ENCODE assay signal across 24 cellular contexts in genomic region chr1:178521241-178521640, GRCh38. TPM values are rescaled to one million over a fixed set of nuclear protein-coding genes. Genes with fewer than 3 reads are reported as not detected.
DNase-seq lines count a peak whose midpoint lies in the region; ATAC-seq, FAIRE-seq and TF ChIP-seq lines count a peak whose summit lies in the region.
"Had no signal": no experiment of that assay in that cellular context is flagged by ENCODE, and none has a peak within 500 bp of the region (broad histone marks: within the 10 kb centered on the region; RNA-seq: fewer than 3 reads in every experiment).

No MANE protein-coding gene starts in this region.

- no peaks in the 10 kb centered on the region for H3K79me1 ChIP-seq in mesendoderm (ENCODE audit: low read length)

- TF ChIP-seq CTCF in natural killer cell (IDR thresholded peaks at IDR 0.05) (no peak), kidney (IDR thresholded peaks at IDR 0.05; ENCODE audit: borderline replicate concordance, extremely low read depth, insufficient read depth) (no peak), spleen (IDR thresholded peaks at IDR 0.05 in 8 of 11, conservative IDR thresholded peaks at IDR 0.05 in 3 of 11) (no peak), GM10266 (IDR thresholded peaks at IDR 0.05; ENCODE audit: control insufficient read depth, insufficient read depth, low read depth, missing control alignments) (no peak)

- no peaks in the 10 kb centered on the region for H3K4me1 ChIP-seq in kidney (ENCODE audit: control insufficient read depth in 1 of 2, insufficient read depth in 1 of 2, low read depth in 1 of 2, low read length in 2 of 2)
- H3K4me1 ChIP-seq in spleen: no peaks in the 10 kb centered on the region
- H3K4me1 ChIP-seq in aorta (ENCODE audit: control insufficient read depth in 1 of 2, insufficient read depth in 2 of 2, low read length in 2 of 2): no peaks in the 10 kb centered on the region
- no peaks in the 10 kb centered on the region for H3K4me1 ChIP-seq in mesendoderm (ENCODE audit: control insufficient read depth, low read depth, low read length)
- H3K4me1 ChIP-seq: BLaER1, HAP-1 had no signal

- H3K4me2 ChIP-seq in mesendoderm (ENCODE audit: low read length): no peak overlapping the region
- H3K4me2 ChIP-seq: BLaER1 had no signal

- no peak overlapping the region for H3K27ac Mint-ChIP-seq in natural killer cell treated with Interleukin-12 subunit alpha and Interleukin-12 subunit beta and Interleukin-15 and Interleukin-18, amount 100 ng/mL, for 72 hours
- no peak overlapping the region for H3K27ac Mint-ChIP-seq in natural killer cell
- H3K27ac Mint-ChIP-seq: CD14-positive monocyte; CD4-positive, alpha-beta memory T cell had no signal

- H2BK5ac ChIP-seq in mesendoderm (ENCODE audit: low read length): no peak overlapping the region

- no peaks in the 10 kb centered on the region for H3K36me3 ChIP-seq in kidney (ENCODE audit: control insufficient read depth in 1 of 2, insufficient read depth in 2 of 2, low read length in 2 of 2)
- no peaks in the 10 kb centered on the region for H3K36me3 ChIP-seq in spleen
- no peaks in the 10 kb centered on the region for H3K36me3 ChIP-seq in aorta (ENCODE audit: control insufficient read depth in 1 of 2, insufficient read depth in 2 of 2, low read length in 1 of 2)
- no peaks in the 10 kb centered on the region for H3K36me3 ChIP-seq in mesendoderm (ENCODE audit: control insufficient read depth, insufficient read depth, low read length)
- H3K36me3 ChIP-seq: BLaER1, HAP-1 had no signal

- no peak overlapping the region for H3K27ac ChIP-seq in kidney (ENCODE audit: low read depth in 2 of 2, low read length in 2 of 2)
- H3K27ac ChIP-seq in spleen: no peak overlapping the region
- H3K27ac ChIP-seq in aorta (ENCODE audit: low read depth in 1 of 2, low read length in 2 of 2): no peak overlapping the region
- H3K27ac ChIP-seq in mesendoderm (ENCODE audit: low read depth, low read length): no peak overlapping the region
- H3K27ac ChIP-seq: BLaER1, GM23248, HL-60 had no signal

- ATAC-seq in natural killer cell treated with Interleukin-12 subunit alpha and Interleukin-12 subunit beta and Interleukin-15 and Interleukin-18, amount 100 ng/mL, for 72 hours: peak in 1 of 2 donors; percentile 65
- ATAC-seq in natural killer cell (no peak), aorta (ENCODE audit: low FRiP score) (peak; percentile 33)

- no peaks in the 10 kb centered on the region for H3K4me1 Mint-ChIP-seq in natural killer cell treated with Interleukin-12 subunit alpha and Interleukin-12 subunit beta and Interleukin-15 and Interleukin-18, amount 100 ng/mL, for 72 hours (ENCODE audit: low read depth in 2 of 2)
- H3K4me1 Mint-ChIP-seq in natural killer cell: no peaks in the 10 kb centered on the region
- H3K4me1 Mint-ChIP-seq: CD14-positive monocyte; CD4-positive, alpha-beta memory T cell had no signal

- H3K9ac ChIP-seq in kidney (ENCODE audit: low read length in 2 of 2) (no peak overlapping the region), mesendoderm (ENCODE audit: low read length) (no peak overlapping the region)
- H3K9ac ChIP-seq: BLaER1, GM23248 had no signal

- peaks cover 2 to 16% of the 10 kb centered on the region in 2 donors for H3K27me3 Mint-ChIP-seq in natural killer cell treated with Interleukin-12 subunit alpha and Interleukin-12 subunit beta and Interleukin-15 and Interleukin-18, amount 100 ng/mL, for 72 hours
- peaks cover 2 to 8% of the 10 kb centered on the region in 2 donors for H3K27me3 Mint-ChIP-seq in natural killer cell (ENCODE audit: low read depth in 2 of 2)
- H3K27me3 Mint-ChIP-seq: CD4-positive, alpha-beta memory T cell had no signal

- no peak overlapping the region for H3K18ac ChIP-seq in mesendoderm (ENCODE audit: low read length)

- H3K9me3 ChIP-seq in kidney (ENCODE audit: control insufficient read depth in 1 of 2, low read length in 2 of 2): no peaks in the 10 kb centered on the region
- no peaks in the 10 kb centered on the region for H3K9me3 ChIP-seq in spleen
- H3K9me3 ChIP-seq in aorta (ENCODE audit: control insufficient read depth, low read length): no peaks in the 10 kb centered on the region
- H3K9me3 ChIP-seq: BLaER1, HAP-1 had no signal

- no peaks in the 10 kb centered on the region for H3K79me2 ChIP-seq in mesendoderm (ENCODE audit: control insufficient read depth, insufficient read depth, low read length)

- no peak overlapping the region for H3K23ac ChIP-seq in mesendoderm (ENCODE audit: low read length)

- no peak overlapping the region for H2BK15ac ChIP-seq in mesendoderm (replicated peaks; ENCODE audit: low read depth)

- peak; percentile 56 for DNase-seq in natural killer cell treated with Interleukin-12 subunit alpha and Interleukin-12 subunit beta and Interleukin-15 and Interleukin-18, amount 100 ng/mL, for 72 hours (ENCODE audit: low spot score)
- DNase-seq in natural killer cell: no peak
- peak; percentile 45 for DNase-seq in kidney
- peak; percentile 54 for DNase-seq in spleen
- DNase-seq in aorta: peak in 1 of 2 donors; percentile 68
- DNase-seq in mesendoderm: no peak
- no peak for DNase-seq in GM19240 (ENCODE audit: insufficient read length, low spot score)
- no peak for DNase-seq in GM10266 (ENCODE audit: extremely low spot score)
- DNase-seq: 8988T; CD4-positive, alpha-beta memory T cell; DMS153; DMS79; GDM1; GM23248; IMR-90 had no signal

- no peak overlapping the region for H4K8ac ChIP-seq in mesendoderm (ENCODE audit: low read depth, low read length)

- H4K5ac ChIP-seq in mesendoderm (ENCODE audit: low read length): no peak overlapping the region

- H3K27me3 ChIP-seq in spleen (replicated peaks in 1 of 7) (no peaks in the 10 kb centered on the region), aorta (ENCODE audit: control insufficient read depth in 1 of 2, insufficient read depth in 2 of 2, low read length in 1 of 2) (no peaks in the 10 kb centered on the region), mesendoderm (ENCODE audit: insufficient read depth, low read length, poor library complexity) (no peaks in the 10 kb centered on the region)
- H3K27me3 ChIP-seq: BLaER1 had no signal

- H3K56ac ChIP-seq in mesendoderm (ENCODE audit: low read length): no peak overlapping the region

- H2AK5ac ChIP-seq in mesendoderm (ENCODE audit: low read length): no peak overlapping the region

- no peak for TF ChIP-seq POLR2A in spleen (IDR thresholded peaks at IDR 0.05)

- H3K4me3 Mint-ChIP-seq in natural killer cell treated with Interleukin-12 subunit alpha and Interleukin-12 subunit beta and Interleukin-15 and Interleukin-18, amount 100 ng/mL, for 72 hours: no peak overlapping the region
- no peak overlapping the region for H3K4me3 Mint-ChIP-seq in natural killer cell
- H3K4me3 Mint-ChIP-seq: CD14-positive monocyte; CD4-positive, alpha-beta memory T cell had no signal

- H3K9me3 Mint-ChIP-seq in natural killer cell treated with Interleukin-12 subunit alpha and Interleukin-12 subunit beta and Interleukin-15 and Interleukin-18, amount 100 ng/mL, for 72 hours: no peaks in the 10 kb centered on the region
- H3K9me3 Mint-ChIP-seq in natural killer cell: no peaks in the 10 kb centered on the region

- no peak overlapping the region for H2BK120ac ChIP-seq in mesendoderm (ENCODE audit: low read depth, low read length)

- no peak for FAIRE-seq in kidney (lab: Jason Lieb, UNC)

- no peak overlapping the region for H3K4me3 ChIP-seq in kidney (ENCODE audit: low read length in 2 of 2)
- no peak overlapping the region for H3K4me3 ChIP-seq in spleen
- no peak overlapping the region for H3K4me3 ChIP-seq in aorta (ENCODE audit: low read length in 2 of 2)
- H3K4me3 ChIP-seq in mesendoderm (ENCODE audit: low read length): no peak overlapping the region
- H3K4me3 ChIP-seq: BLaER1, GM23248, HAP-1 had no signal

- intact Hi-C loops in natural killer cell (cut with micrococcal nuclease) (no loop called here), kidney (cut with DNase I) (no loop called here), spleen (cut with DNase I; ENCODE audit: low total_unique reads) (no loop called here), aorta (cut with DNase I) (no loop called here)

- WGBS in spleen, 5 donors: 82 to 96% (median 93%) methylated on average over 4 of the region's 4 CpGs
- WGBS in aorta, 2 donors: 92 to 96% methylated on average over 4 of the region's 4 CpGs
- no CpG with 5 or more reads among the region's 4 CpGs for WGBS in mesendoderm (ENCODE audit: extremely low coverage, insufficient coverage, low lambda C conversion rate)

- no peak overlapping the region for H3K4ac ChIP-seq in mesendoderm (ENCODE audit: low read depth, low read length)

- no peaks in the 10 kb centered on the region for H3K36me3 Mint-ChIP-seq in natural killer cell treated with Interleukin-12 subunit alpha and Interleukin-12 subunit beta and Interleukin-15 and Interleukin-18, amount 100 ng/mL, for 72 hours
- no peaks in the 10 kb centered on the region for H3K36me3 Mint-ChIP-seq in natural killer cell
- H3K36me3 Mint-ChIP-seq: CD14-positive monocyte; CD4-positive, alpha-beta memory T cell had no signal

RNA-seq across cellular contexts. Expression of gene TEX35, which starts 8.3 kb away (rescaled TPM):
- total RNA-seq in natural killer cell treated with Interleukin-12 subunit alpha and Interleukin-12 subunit beta and Interleukin-15 and Interleukin-18, amount 100 ng/mL, for 72 hours: not detected
- total RNA-seq in natural killer cell (not detected), kidney (not detected), spleen (not detected), aorta (not detected)
- polyA plus RNA-seq in kidney (ENCODE audit: insufficient read depth, low read depth, low replicate concordance) (not detected), spleen (under 1 TPM; 0.09 to 0.20 (median 0.10) TPM), aorta (not detected)
- not detected for polyA plus RNA-seq in mesendoderm (2013, experiment 1 of 2)
- not detected for polyA plus RNA-seq in mesendoderm (2013, experiment 2 of 2)
- total RNA-seq: A673; CD4-positive, alpha-beta memory T cell; Daoy; GM23248; H4; HT1080; IMR-90 had no signal
- polyA plus RNA-seq: AG04450, CD14-positive monocyte, GM23248 had no signal

RNA-seq across cellular contexts. Expression of gene CLEC20A, which starts 24.5 kb away (rescaled TPM):
- total RNA-seq in natural killer cell treated with Interleukin-12 subunit alpha and Interleukin-12 subunit beta and Interleukin-15 and Interleukin-18, amount 100 ng/mL, for 72 hours: not detected
- total RNA-seq in natural killer cell: not detected
- 0.47 TPM for total RNA-seq in kidney
- not detected for polyA plus RNA-seq in kidney (ENCODE audit: insufficient read depth, low read depth, low replicate concordance)
- total RNA-seq in spleen: 1 to 10 TPM in 4 of 7 donors, under 1 TPM in 1, not detected in 2; 0.57 to 2.2 (median 1.1) TPM
- polyA plus RNA-seq in spleen: 1 to 10 TPM; 1.2 to 3.6 (median 1.4) TPM
- total RNA-seq in aorta: not detected
- not detected for polyA plus RNA-seq in aorta
- polyA plus RNA-seq in mesendoderm (2013, experiment 1 of 2): 0.08 TPM
- 0.04 TPM for polyA plus RNA-seq in mesendoderm (2013, experiment 2 of 2)
- total RNA-seq: A673; CD4-positive, alpha-beta memory T cell; Daoy; GM23248; H4; HT1080; IMR-90 had no signal
- polyA plus RNA-seq: AG04450; CD14-positive monocyte; CD4-positive, alpha-beta memory T cell; GM23248; IMR-90 had no signal

Comparison
In these comparisons a context has a peak if more than half of its experiments do, and no peak if none do; other contexts are left out.
1. DNase-seq: peak in natural killer cell treated with Interleukin-12 subunit alpha and Interleukin-12 subunit beta and Interleukin-15 and Interleukin-18, amount 100 ng/mL, for 72 hours (single experiment), kidney (single experiment) and spleen (single experiment); none in natural killer cell (single experiment), mesendoderm (single experiment), GM19240 (single experiment) and GM10266 (single experiment).